Comparison of ENCODE assay signal across 8 cellular contexts in genomic region chr5:177495243-177496060, GRCh38.
DNase-seq lines count a peak whose midpoint lies in the region; ATAC-seq and TF ChIP-seq lines count a peak whose summit lies in the region.

No MANE protein-coding gene starts in this region.

- DNase-seq in AG04449 (ENCODE audit: low read depth, low spot score) (peak; percentile 78), HS-27A (ENCODE audit: low read depth) (peak; percentile 66), adipocyte (ENCODE audit: low read depth) (peak; percentile 89), COLO829 (ENCODE audit: low spot score) (no peak)
- DNase-seq in stimulated activated effector memory CD8-positive, alpha-beta T cell treated with anti-CD3 and anti-CD28 coated beads, Interleukin-12 subunit alpha, Interleukin-12 subunit beta, amount 100 ng/mL, for 72 hours (ENCODE audit: low spot score in 2 of 2) = no peak

- H3K9me3 Mint-ChIP-seq in stimulated activated effector memory CD8-positive, alpha-beta T cell treated with anti-CD3 and anti-CD28 coated beads, Interleukin-12 subunit alpha, Interleukin-12 subunit beta, amount 100 ng/mL, for 72 hours = no peaks in the 10 kb centered on the region

- H3K27ac ChIP-seq in iPS-18a (ENCODE audit: low read length) = peak overlapping the region; percentile 96

- peaks cover 43% of the 10 kb centered on the region for H3K4me1 ChIP-seq in adipocyte (ENCODE audit: control insufficient read depth, insufficient read depth, low read length)
- peaks cover 32% of the 10 kb centered on the region for H3K4me1 ChIP-seq in iPS-18a (ENCODE audit: control insufficient read depth, low read depth, low read length)

- peak overlapping the region; percentile 78 for H3K4me3 Mint-ChIP-seq in stimulated activated effector memory CD8-positive, alpha-beta T cell treated with anti-CD3 and anti-CD28 coated beads, Interleukin-12 subunit alpha, Interleukin-12 subunit beta, amount 100 ng/mL, for 72 hours

- H3K9ac ChIP-seq in adipocyte (ENCODE audit: low read length) = peak overlapping the region; percentile 98
- peak overlapping the region; percentile 95 for H3K9ac ChIP-seq in iPS-18a (ENCODE audit: low read length)

- H3K9me3 ChIP-seq in adipocyte (ENCODE audit: control insufficient read depth, low read length) (no peaks in the 10 kb centered on the region), iPS-18a (ENCODE audit: control insufficient read depth, low read depth, low read length) (no peaks in the 10 kb centered on the region)

- TF ChIP-seq CTCF in AG04449 (IDR thresholded peaks at IDR 0.05; ENCODE audit: insufficient read depth, low read length, missing control alignments) = no peak

- H3K4me3 ChIP-seq in AG04449 (ENCODE audit: low read depth, low read length) (peak overlapping the region; percentile 93), adipocyte (ENCODE audit: low read length) (peak overlapping the region; percentile 85), iPS-18a (ENCODE audit: low read length) (peak overlapping the region; percentile 80)

- H3K27me3 ChIP-seq in adipocyte (replicated peaks; ENCODE audit: control insufficient read depth, insufficient read depth, low read length) (no peaks in the 10 kb centered on the region), iPS-18a (ENCODE audit: control insufficient read depth, insufficient read depth, low read length) (peaks cover 21% of the 10 kb centered on the region)

- H3K36me3 ChIP-seq in adipocyte (ENCODE audit: control insufficient read depth, insufficient read depth, low read length, severe bottlenecking) (peaks cover 18% of the 10 kb centered on the region), iPS-18a (ENCODE audit: control insufficient read depth, low read depth, low read length) (peaks cover 12% of the 10 kb centered on the region)

- CTCF ChIA-PET in AG04449 (lab: Yijun Ruan, JAX) = interaction anchor here (0.6 to 16.4 kb wide), 14 partner anchors 9 to 383 kb away, joined by 3 to 261 read pairs (median 4); partner anchors contain the start of genes DBN1 and DDX41

- POLR2A ChIA-PET in AG04449 (lab: Yijun Ruan, JAX) = interaction anchor here (0.8 to 15.7 kb wide), 22 partner anchors 12 to 186 kb away, joined by 3 to 401 read pairs (median 6); partner anchors contain the start of genes DBN1, DOK3 and TMED9

- H3K36me3 Mint-ChIP-seq in stimulated activated effector memory CD8-positive, alpha-beta T cell treated with anti-CD3 and anti-CD28 coated beads, Interleukin-12 subunit alpha, Interleukin-12 subunit beta, amount 100 ng/mL, for 72 hours = peaks cover 29% of the 10 kb centered on the region

- no peak overlapping the region for H3K27ac Mint-ChIP-seq in stimulated activated effector memory CD8-positive, alpha-beta T cell treated with anti-CD3 and anti-CD28 coated beads, Interleukin-12 subunit alpha, Interleukin-12 subunit beta, amount 100 ng/mL, for 72 hours

- ATAC-seq in stimulated activated effector memory CD8-positive, alpha-beta T cell treated with anti-CD3 and anti-CD28 coated beads, Interleukin-12 subunit alpha, Interleukin-12 subunit beta, amount 100 ng/mL, for 72 hours = no peak
- no peak for ATAC-seq in HG03196 (IDR thresholded peaks at IDR 0.05; ENCODE audit: unreplicated experiment)
- no peak for ATAC-seq in HG02973 (IDR thresholded peaks at IDR 0.05; ENCODE audit: unreplicated experiment)

- H3K4me1 Mint-ChIP-seq in stimulated activated effector memory CD8-positive, alpha-beta T cell treated with anti-CD3 and anti-CD28 coated beads, Interleukin-12 subunit alpha, Interleukin-12 subunit beta, amount 100 ng/mL, for 72 hours = peaks cover 52% of the 10 kb centered on the region

Comparison
In these comparisons a context has a peak if more than half of its experiments do, and no peak if none do; other contexts are left out.
1. DNase-seq: peak in AG04449 (single experiment), HS-27A (single experiment) and adipocyte (single experiment); none in stimulated activated effector memory CD8-positive, alpha-beta T cell treated with anti-CD3 and anti-CD28 coated beads, Interleukin-12 subunit alpha, Interleukin-12 subunit beta, amount 100 ng/mL, for 72 hours (0 of 2) and COLO829 (single experiment).
2. Peak in every context shown above with its lines, with median percentiles within 50 percentile points of each other: H3K4me3 ChIP-seq.